In the genomic region with DNA sequence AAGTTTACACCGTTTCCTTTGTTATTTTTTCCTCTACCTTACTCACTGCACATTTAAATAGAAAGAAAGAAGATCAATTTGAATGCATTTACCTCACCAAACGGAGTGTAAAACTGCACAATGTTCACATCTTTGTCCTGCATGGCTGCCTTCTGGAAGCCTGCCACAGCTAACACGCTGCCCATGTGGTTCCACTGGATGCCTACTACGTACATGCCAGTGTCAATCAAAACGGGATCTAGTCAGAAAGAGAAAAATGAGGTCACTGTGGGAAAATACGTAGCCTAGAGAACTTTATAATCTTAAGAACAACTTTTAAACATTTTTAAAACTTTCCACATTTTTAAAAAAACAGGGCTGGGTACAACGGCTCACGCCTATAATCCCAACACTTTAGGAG, we compare ENCODE assay signal across 17 cellular contexts. TPM values are rescaled to one million over a fixed set of nuclear protein-coding genes. Genes with fewer than 3 reads are reported as not detected.
DNase-seq lines count a peak whose midpoint lies in the region; ATAC-seq and TF ChIP-seq lines count a peak whose summit lies in the region.
"Had no signal": no experiment of that assay in that cellular context is flagged by ENCODE, and none has a peak within 500 bp of the region (broad histone marks: within the 10 kb centered on the region; RNA-seq: fewer than 3 reads in every experiment).

No MANE protein-coding gene starts in this region.

- H3K4me1 ChIP-seq in neuronal stem cell (ENCODE audit: control insufficient read depth in 2 of 2, insufficient read depth in 1 of 2, low read depth in 1 of 2, low read length in 2 of 2) = no peaks in the 10 kb centered on the region
- H3K4me1 ChIP-seq: Caco-2 had no signal

- no peak overlapping the region for H2BK5ac ChIP-seq in neuronal stem cell (ENCODE audit: low read length)

- H2AFZ ChIP-seq in neuronal stem cell (ENCODE audit: low read length) = no peak overlapping the region

- peak overlapping the region; percentile 43 for H4K8ac ChIP-seq in neuronal stem cell (ENCODE audit: low read depth, low read length)

- no peak overlapping the region for H3K18ac ChIP-seq in neuronal stem cell (ENCODE audit: low read length)

- no peaks in the 10 kb centered on the region for H3K9me3 Mint-ChIP-seq in activated CD4-positive, alpha-beta T cell treated with anti-CD3 and anti-CD28 coated beads, Interleukin-2, amount 10 ng/mL, durations not matched to agents 24 days and 14 days
- H3K9me3 Mint-ChIP-seq in activated CD4-positive, alpha-beta T cell treated with anti-CD3 and anti-CD28 coated beads for 36 hours (ENCODE audit: low read depth) = no peaks in the 10 kb centered on the region
- H3K9me3 Mint-ChIP-seq in brain = no peaks in the 10 kb centered on the region
- H3K9me3 Mint-ChIP-seq: CD8-positive, alpha-beta memory T cell; HFFc6 had no signal

- no peak overlapping the region for H3K9ac ChIP-seq in neuronal stem cell (ENCODE audit: low read depth, low read length, poor library complexity)
- H3K9ac ChIP-seq: BLaER1 had no signal

- no peak overlapping the region for H3K27ac ChIP-seq in neuronal stem cell (replicated peaks; ENCODE audit: low read length)
- no peak overlapping the region for H3K27ac ChIP-seq in dorsolateral prefrontal cortex
- H3K27ac ChIP-seq: BLaER1, HL-60 had no signal

- CTCF ChIA-PET in activated CD4-positive, alpha-beta T cell treated with anti-CD3 and anti-CD28 coated beads for 36 hours (lab: Charles Lee) = no interaction called here

- WGBS in neuronal stem cell (ENCODE audit: extremely low coverage in 2 of 2, insufficient read length in 2 of 2, insufficient replicate concordance in 1 of 2), 2 donors = no CpG with 5 or more reads among the region's 8 CpGs

- H3K14ac ChIP-seq in neuronal stem cell (ENCODE audit: low read length) = no peak overlapping the region

- H3K36me3 ChIP-seq in neuronal stem cell (replicated peaks in 1 of 2; ENCODE audit: control insufficient read depth in 2 of 2, insufficient read depth in 2 of 2, low read length in 2 of 2) = peaks cover 10 to 98% of the 10 kb centered on the region in 2 donors
- H3K36me3 ChIP-seq: BLaER1 had no signal

- H2BK120ac ChIP-seq in neuronal stem cell (ENCODE audit: low read depth, low read length) = no peak overlapping the region

- no peaks in the 10 kb centered on the region for H3K27me3 ChIP-seq in neuronal stem cell (ENCODE audit: control insufficient read depth in 3 of 3, insufficient read depth in 3 of 3, low read depth in 1 of 3, low read length in 3 of 3)
- H3K27me3 ChIP-seq in dorsolateral prefrontal cortex = no peaks in the 10 kb centered on the region
- H3K27me3 ChIP-seq: BLaER1 had no signal

- H3K79me1 ChIP-seq in neuronal stem cell (ENCODE audit: low read depth, low read length) = no peaks in the 10 kb centered on the region

- H4K91ac ChIP-seq in neuronal stem cell (ENCODE audit: low read depth, low read length, poor library complexity) = no peak overlapping the region

- DNase-seq in activated CD4-positive, alpha-beta T cell treated with anti-CD3 and anti-CD28 coated beads, Interleukin-2, amount 10 ng/mL, durations not matched to agents 24 days and 14 days = peak; percentile 34
- no peak for DNase-seq in activated CD4-positive, alpha-beta T cell treated with anti-CD3 and anti-CD28 coated beads for 36 hours
- DNase-seq in neuronal stem cell (ENCODE audit: low spot score) (no peak), dorsolateral prefrontal cortex (no peak)
- DNase-seq: 8988T; AML-193; Caco-2; CD8-positive, alpha-beta memory T cell; DMS53; HCEC 1CT; HFFc6 had no signal

- no peak overlapping the region for H3K4me2 ChIP-seq in neuronal stem cell (ENCODE audit: insufficient read depth, low read length, poor library complexity, severe bottlenecking)
- H3K4me2 ChIP-seq: BLaER1 had no signal

- no peaks in the 10 kb centered on the region for H3K9me3 ChIP-seq in neuronal stem cell (replicated peaks in 1 of 2; ENCODE audit: control insufficient read depth in 2 of 2, insufficient read depth in 1 of 2, low read depth in 1 of 2, low read length in 2 of 2)
- H3K9me3 ChIP-seq: Caco-2 had no signal

- H3K27me3 Mint-ChIP-seq in activated CD4-positive, alpha-beta T cell treated with anti-CD3 and anti-CD28 coated beads, Interleukin-2, amount 10 ng/mL, durations not matched to agents 24 days and 14 days = no peaks in the 10 kb centered on the region
- no peaks in the 10 kb centered on the region for H3K27me3 Mint-ChIP-seq in activated CD4-positive, alpha-beta T cell treated with anti-CD3 and anti-CD28 coated beads for 36 hours
- H3K27me3 Mint-ChIP-seq in brain = no peaks in the 10 kb centered on the region
- H3K27me3 Mint-ChIP-seq: CD8-positive, alpha-beta memory T cell had no signal

- no peak overlapping the region for H2AK5ac ChIP-seq in neuronal stem cell (ENCODE audit: low read depth, low read length)

- no peak for TF ChIP-seq CTCF in brain (conservative IDR thresholded peaks at IDR 0.05)
- no peak for TF ChIP-seq CTCF in dorsolateral prefrontal cortex (IDR thresholded peaks at IDR 0.05 in 54 of 56, conservative IDR thresholded peaks at IDR 0.05 in 2 of 56; ENCODE audit: low read depth in 1 of 56, partially characterized antibody in 56 of 56)

- H3K4me1 Mint-ChIP-seq in activated CD4-positive, alpha-beta T cell treated with anti-CD3 and anti-CD28 coated beads, Interleukin-2, amount 10 ng/mL, durations not matched to agents 24 days and 14 days = peaks cover 4% of the 10 kb centered on the region
- H3K4me1 Mint-ChIP-seq in activated CD4-positive, alpha-beta T cell treated with anti-CD3 and anti-CD28 coated beads for 36 hours = peaks cover 11% of the 10 kb centered on the region
- H3K4me1 Mint-ChIP-seq in brain = peaks cover 4% of the 10 kb centered on the region

- H2BK12ac ChIP-seq in neuronal stem cell (ENCODE audit: low read length) = no peak overlapping the region

- no peak overlapping the region for H2BK15ac ChIP-seq in neuronal stem cell (ENCODE audit: low read length)

- H3K23ac ChIP-seq in neuronal stem cell (ENCODE audit: low read depth, low read length, poor library complexity) = no peak overlapping the region

- intact Hi-C loops in activated CD4-positive, alpha-beta T cell treated with anti-CD3 and anti-CD28 coated beads, Interleukin-2, amount 10 ng/mL, durations not matched to agents 24 days and 14 days (cut with micrococcal nuclease) = no loop called here
- intact Hi-C loops in activated CD4-positive, alpha-beta T cell treated with anti-CD3 and anti-CD28 coated beads for 36 hours (cut with DNase I, micrococcal nuclease) = no loop called here
- intact Hi-C loops in dorsolateral prefrontal cortex (cut with DNase I) = no loop called here

- H3K36me3 Mint-ChIP-seq in activated CD4-positive, alpha-beta T cell treated with anti-CD3 and anti-CD28 coated beads, Interleukin-2, amount 10 ng/mL, durations not matched to agents 24 days and 14 days (ENCODE audit: low read depth) = peaks cover 8% of the 10 kb centered on the region
- H3K36me3 Mint-ChIP-seq in activated CD4-positive, alpha-beta T cell treated with anti-CD3 and anti-CD28 coated beads for 36 hours (ENCODE audit: low read depth) = peaks cover 21% of the 10 kb centered on the region
- H3K36me3 Mint-ChIP-seq in brain = peaks cover 18% of the 10 kb centered on the region

- H3K4me3 ChIP-seq in neuronal stem cell (ENCODE audit: low read length in 2 of 2) (no peak overlapping the region), dorsolateral prefrontal cortex (no peak overlapping the region)
- H3K4me3 ChIP-seq: BLaER1, K562 had no signal

- no peak overlapping the region for H3K4ac ChIP-seq in neuronal stem cell (ENCODE audit: low read length)

- POLR2A ChIA-PET in activated CD4-positive, alpha-beta T cell treated with anti-CD3 and anti-CD28 coated beads for 36 hours (lab: Charles Lee) = no interaction called here

- no peak overlapping the region for H3K4me3 Mint-ChIP-seq in activated CD4-positive, alpha-beta T cell treated with anti-CD3 and anti-CD28 coated beads, Interleukin-2, amount 10 ng/mL, durations not matched to agents 24 days and 14 days
- H3K4me3 Mint-ChIP-seq in activated CD4-positive, alpha-beta T cell treated with anti-CD3 and anti-CD28 coated beads for 36 hours = no peak overlapping the region
- H3K4me3 Mint-ChIP-seq in brain = peak overlapping the region in 3 of 5 experiments; percentile 42 to 78 (median 67)
- H3K4me3 Mint-ChIP-seq: CD8-positive, alpha-beta memory T cell; HFFc6 had no signal

- no peak overlapping the region for H3K27ac Mint-ChIP-seq in activated CD4-positive, alpha-beta T cell treated with anti-CD3 and anti-CD28 coated beads, Interleukin-2, amount 10 ng/mL, durations not matched to agents 24 days and 14 days
- H3K27ac Mint-ChIP-seq in activated CD4-positive, alpha-beta T cell treated with anti-CD3 and anti-CD28 coated beads for 36 hours = no peak overlapping the region
- peak overlapping the region in 3 of 5 experiments; percentile 58 to 85 (median 68) for H3K27ac Mint-ChIP-seq in brain
- H3K27ac Mint-ChIP-seq: HFFc6 had no signal

- no peak for ATAC-seq in activated CD4-positive, alpha-beta T cell treated with anti-CD3 and anti-CD28 coated beads for 36 hours
- no peak for ATAC-seq in GM18861 (IDR thresholded peaks at IDR 0.05; ENCODE audit: unreplicated experiment)
- ATAC-seq in GM18519 (IDR thresholded peaks at IDR 0.05; ENCODE audit: low FRiP score, unreplicated experiment) = no peak
- ATAC-seq: K562 had no signal

RNA-seq across cellular contexts. Expression of gene WDR35, which starts 16.4 kb away (rescaled TPM):
- 8.1 and 9.0 TPM in 2 replicates for total RNA-seq in activated CD4-positive, alpha-beta T cell treated with anti-CD3 and anti-CD28 coated beads, Interleukin-2, amount 10 ng/mL, durations not matched to agents 24 days and 14 days
- total RNA-seq in activated CD4-positive, alpha-beta T cell treated with anti-CD3 and anti-CD28 coated beads for 36 hours = 1 to 10 TPM; 6.2 to 7.4 TPM
- polyA plus RNA-seq in brain (ENCODE audit: insufficient read depth, low read depth, low replicate concordance) = 6.7 TPM
- polyA plus RNA-seq in neuronal stem cell (2013, experiment 1 of 2) = 8.2 TPM
- 8.1 TPM for polyA plus RNA-seq in neuronal stem cell (2013, experiment 2 of 2)
- total RNA-seq in dorsolateral prefrontal cortex = 10 to 100 TPM in 111 of 120 experiments, 1 to 10 TPM in 9; 7.1 to 18.1 (median 12.9) TPM

RNA-seq across cellular contexts. Expression of gene MATN3, which starts 39.0 kb away (rescaled TPM):
- total RNA-seq in activated CD4-positive, alpha-beta T cell treated with anti-CD3 and anti-CD28 coated beads, Interleukin-2, amount 10 ng/mL, durations not matched to agents 24 days and 14 days = not detected in 2 replicates
- total RNA-seq in activated CD4-positive, alpha-beta T cell treated with anti-CD3 and anti-CD28 coated beads for 36 hours = not detected
- 2.0 TPM for polyA plus RNA-seq in brain (ENCODE audit: insufficient read depth, low read depth, low replicate concordance)
- 1.2 TPM for polyA plus RNA-seq in neuronal stem cell (2013, experiment 1 of 2)
- polyA plus RNA-seq in neuronal stem cell (2013, experiment 2 of 2) = 1.3 TPM
- 1 to 10 TPM in 115 of 120 experiments, under 1 TPM in 5; 0.34 to 9.2 (median 2.8) TPM for total RNA-seq in dorsolateral prefrontal cortex
- total RNA-seq: CD8-positive, alpha-beta memory T cell; K562 had no signal
- polyA plus RNA-seq: CD8-positive, alpha-beta memory T cell; K562 had no signal

Comparison
In these comparisons a context has a peak if more than half of its experiments do, and no peak if none do; other contexts are left out.
1. H3K27ac Mint-ChIP-seq: peak in brain (3 of 5); none in activated CD4-positive, alpha-beta T cell treated with anti-CD3 and anti-CD28 coated beads, Interleukin-2, amount 10 ng/mL, durations not matched to agents 24 days and 14 days (single experiment) and activated CD4-positive, alpha-beta T cell treated with anti-CD3 and anti-CD28 coated beads for 36 hours (single experiment).
2. H3K4me3 Mint-ChIP-seq: peak in brain (3 of 5); none in activated CD4-positive, alpha-beta T cell treated with anti-CD3 and anti-CD28 coated beads, Interleukin-2, amount 10 ng/mL, durations not matched to agents 24 days and 14 days (single experiment) and activated CD4-positive, alpha-beta T cell treated with anti-CD3 and anti-CD28 coated beads for 36 hours (single experiment).